ENCODE assay signal across 8 cellular contexts in the genomic region with DNA sequence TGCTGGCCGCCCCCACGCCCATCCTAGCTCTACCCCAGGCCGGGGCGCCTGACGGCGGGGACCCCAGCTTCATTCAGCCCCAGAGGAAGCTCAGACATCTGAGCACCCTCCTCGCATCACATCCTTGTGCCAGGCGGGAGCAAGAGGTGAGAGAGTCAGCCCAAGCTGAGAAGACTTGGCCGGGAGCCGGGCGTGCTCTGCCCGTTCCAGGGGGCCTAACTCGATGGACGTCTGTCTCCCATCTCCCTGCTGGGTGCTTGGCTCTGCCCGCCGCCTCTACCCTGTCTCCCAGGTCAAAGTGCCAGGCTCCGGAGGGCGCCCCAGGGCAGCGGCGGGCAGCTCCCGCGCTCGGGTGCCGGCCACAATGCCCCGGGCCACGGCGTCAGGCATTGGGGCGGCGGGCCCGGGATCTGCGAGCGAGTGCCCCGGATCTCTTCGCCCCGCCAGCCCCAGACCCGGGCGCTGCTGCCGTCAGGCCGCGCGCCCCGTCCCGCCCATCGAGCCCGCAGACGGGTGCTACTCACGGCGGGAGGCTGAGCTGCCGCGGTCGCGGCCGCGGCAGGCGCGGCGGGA. TPM values are rescaled to one million over a fixed set of nuclear protein-coding genes. Genes with fewer than 3 reads are reported as not detected.
DNase-seq lines count a peak whose midpoint lies in the region; ATAC-seq and TF ChIP-seq lines count a peak whose summit lies in the region.

No MANE protein-coding gene starts in this region.

- DNase-seq in DMS79 treated with DMSO at 0.1 percent for 48 hours (lab: John Stamatoyannopoulos, UW) (peak; percentile 2), DMS79 (lab: John Stamatoyannopoulos, UW) (no peak), hepatocyte (ENCODE audit: low spot score) (no peak), NCI-H2029 (lab: John Stamatoyannopoulos, UW) (no peak)
- peak; percentile 18 for DNase-seq in activated effector memory CD4-positive, alpha-beta T cell treated with Interleukin-2 at 50 U/mL for 16 hours

- 16% methylated on average over 49 of the region's 57 CpGs for WGBS in hepatocyte (ENCODE audit: low lambda C conversion rate, missing lambda C conversion rate)

- ATAC-seq in HG02981 (IDR thresholded peaks at IDR 0.05; ENCODE audit: unreplicated experiment) (peak; percentile 12), GM21526 (IDR thresholded peaks at IDR 0.05; ENCODE audit: low FRiP score, unreplicated experiment) (no peak)

- H3K9me3 ChIP-seq in hepatocyte (ENCODE audit: low read depth): no peaks in the 10 kb centered on the region

- H3K36me3 ChIP-seq in hepatocyte (replicated peaks; ENCODE audit: insufficient read depth, low read depth): no peaks in the 10 kb centered on the region

- no peak for TF ChIP-seq CTCF in hepatocyte (IDR thresholded peaks at IDR 0.05; ENCODE audit: poor library complexity)

- H3K27ac ChIP-seq in hepatocyte: no peak overlapping the region
- H3K27ac ChIP-seq in skin epidermis: peak overlapping the region in 18 of 21 experiments; percentile 2 to 86 (median 62)

- peak overlapping the region; percentile 55 for H3K4me3 ChIP-seq in hepatocyte
- H3K4me3 ChIP-seq in skin epidermis: peak overlapping the region; percentile 41 to 65 (median 54)

- H2AFZ ChIP-seq in hepatocyte: peak overlapping the region; percentile 63

- H4K20me1 ChIP-seq in hepatocyte (ENCODE audit: insufficient read depth, poor library complexity, severe bottlenecking): no peaks in the 10 kb centered on the region

- peak overlapping the region; percentile 87 for H3K4me2 ChIP-seq in hepatocyte

- peaks cover 5% of the 10 kb centered on the region for H3K27me3 ChIP-seq in hepatocyte

- peaks cover 15% of the 10 kb centered on the region for H3K4me1 ChIP-seq in hepatocyte (ENCODE audit: insufficient read depth)

- no peaks in the 10 kb centered on the region for H3K9me2 ChIP-seq in hepatocyte (replicated peaks; ENCODE audit: insufficient read depth)

- peaks cover 6% of the 10 kb centered on the region for H3K79me2 ChIP-seq in hepatocyte

RNA-seq across cellular contexts. Expression of a gene that starts 0.4 kb away (rescaled TPM):
- 4.9 and 7.3 TPM in 2 replicates for total RNA-seq in hepatocyte
- 4.4 and 5.1 TPM in 2 replicates for polyA plus RNA-seq in hepatocyte

RNA-seq across cellular contexts. Expression of a gene that starts 47.8 kb away (rescaled TPM):
- 228 and 247 TPM in 2 replicates for total RNA-seq in hepatocyte
- polyA plus RNA-seq in hepatocyte: 193 and 256 TPM in 2 replicates

RNA-seq across cellular contexts. Expression of a gene that starts 49.9 kb away (rescaled TPM):
- 64.9 and 73.9 TPM in 2 replicates for total RNA-seq in hepatocyte
- polyA plus RNA-seq in hepatocyte: 95.3 and 103 TPM in 2 replicates

Comparison
In these comparisons a context has a peak if more than half of its experiments do, and no peak if none do; other contexts are left out.
1. DNase-seq: peak in DMS79 treated with DMSO at 0.1 percent for 48 hours (single experiment) and activated effector memory CD4-positive, alpha-beta T cell treated with Interleukin-2 at 50 U/mL for 16 hours (single experiment); none in DMS79 (single experiment), hepatocyte (single experiment) and NCI-H2029 (single experiment).